Comparison of ENCODE assay signal across 14 cellular contexts in the genomic region with DNA sequence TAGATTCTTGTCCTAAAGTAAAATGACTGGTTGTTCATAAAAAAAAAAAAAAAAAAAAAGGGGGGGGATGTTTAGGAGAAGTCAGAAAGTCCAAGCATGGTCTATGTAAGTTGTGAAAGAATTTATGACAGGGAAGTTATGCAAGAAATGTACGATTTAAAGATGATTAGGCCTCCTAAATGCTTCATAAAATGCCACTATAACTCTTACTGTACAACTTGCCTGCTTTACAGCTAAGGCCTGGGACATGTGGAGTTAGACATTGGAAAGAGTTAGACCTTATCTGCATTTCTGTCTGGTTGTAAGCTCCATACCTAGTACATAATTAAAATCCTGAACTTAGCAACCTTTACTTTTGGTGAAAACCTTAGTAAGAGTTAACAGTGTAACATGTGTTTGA.
"Had no signal": no experiment of that assay in that cellular context is flagged by ENCODE, and none has a peak within 500 bp of the region (broad histone marks: within the 10 kb centered on the region; RNA-seq: fewer than 3 reads in every experiment).

No MANE protein-coding gene starts in this region.

- H3K27ac ChIP-seq: brain microvascular endothelial cell, neutrophil, skin epidermis had no signal

- H3K27me3 ChIP-seq: brain microvascular endothelial cell, neutrophil had no signal

- H3K36me3 ChIP-seq: brain microvascular endothelial cell, neutrophil had no signal

- DNase-seq: activated CD4-positive, alpha-beta T cell treated with anti-CD3 and anti-CD28 coated beads for 48 hours; activated CD8-positive, alpha-beta memory T cell treated with anti-CD3 and anti-CD28 coated beads, Interleukin-2, amount 50 U/mL, for 48 hours; activated CD8-positive, alpha-beta T cell treated with anti-CD3 and anti-CD28 coated beads, Interleukin-2, amount 10 ng/mL, durations not matched to agents 7 days and 5 days; activated naive CD4-positive, alpha-beta T cell treated with anti-CD3 and anti-CD28 coated beads, Interleukin-2, amount 10 ng/mL, durations not matched to agents 7 days and 5 days; amygdala; brain microvascular endothelial cell; cerebellar nuclear complex; dermis blood vessel endothelial cell; left colon; mucosa of descending colon; naive thymus-derived CD8-positive, alpha-beta T cell; retina had no signal

- H3K4me3 ChIP-seq: mucosa of descending colon, skin epidermis had no signal

- H3K9me3 ChIP-seq: mucosa of descending colon, neutrophil had no signal
